9 cellular contexts compared by ENCODE assay signal in genomic region chr17:78125138-78125913, GRCh38. TPM values are rescaled to one million over a fixed set of nuclear protein-coding genes. Genes with fewer than 3 reads are reported as not detected.
DNase-seq lines count a peak whose midpoint lies in the region; ATAC-seq and TF ChIP-seq lines count a peak whose summit lies in the region.
"Had no signal": no experiment of that assay in that cellular context is flagged by ENCODE, and none has a peak within 500 bp of the region (broad histone marks: within the 10 kb centered on the region; RNA-seq: fewer than 3 reads in every experiment).

No MANE protein-coding gene starts in this region.

- H3K9me3 ChIP-seq in heart right ventricle (no peaks in the 10 kb centered on the region), breast epithelium (no peaks in the 10 kb centered on the region)
- H3K9me3 ChIP-seq: left lung had no signal

- H3K4me3 Mint-ChIP-seq in activated CD4-positive, alpha-beta T cell treated with anti-CD3 and anti-CD28 coated beads, Interleukin-2, amount 10 ng/mL, durations not matched to agents 7 days and 5 days: peak overlapping the region; percentile 88
- no peak overlapping the region for H3K4me3 Mint-ChIP-seq in WTC11

- CTCF ChIA-PET in activated CD4-positive, alpha-beta T cell treated with anti-CD3 and anti-CD28 coated beads, Interleukin-2, amount 10 ng/mL, durations not matched to agents 7 days and 5 days (lab: Charles Lee): interaction anchor here (0.6 to 10.2 kb wide), 6 partner anchors 11 to 1314 kb away, joined by 3 to 118 read pairs (median 4); no protein-coding TSS in a partner anchor
- CTCF ChIA-PET in WTC11 (lab: Charles Lee): interaction anchor here (1.4 to 1.6 kb wide), 2 partner anchors 11 to 12 kb away, joined by 3 to 4 read pairs; no protein-coding TSS in a partner anchor

- peaks cover 0 to 65% (median 35%) of the 10 kb centered on the region in 9 donors for H3K36me3 ChIP-seq in heart right ventricle
- H3K36me3 ChIP-seq in breast epithelium: peaks cover 3% of the 10 kb centered on the region

- H3K27ac ChIP-seq in heart right ventricle (peak overlapping the region; percentile 89 to 98 (median 96)), substantia nigra (ENCODE audit: low read depth, low read length, poor library complexity, severe bottlenecking) (peak overlapping the region; percentile 100), breast epithelium (peak overlapping the region in 1 of 2 donors; percentile 90)

- TF ChIP-seq CTCF in WTC11 (IDR thresholded peaks at IDR 0.05) (no peak), heart right ventricle (IDR thresholded peaks at IDR 0.05) (no peak), breast epithelium (IDR thresholded peaks at IDR 0.05) (no peak)

- ATAC-seq in WTC11: no peak
- ATAC-seq in heart right ventricle: peak in 3 of 8 donors; percentile 3 to 7 (median 7)
- no peak for ATAC-seq in HG02610 (IDR thresholded peaks at IDR 0.05; ENCODE audit: unreplicated experiment)
- no peak for ATAC-seq in GM21381 (IDR thresholded peaks at IDR 0.05; ENCODE audit: unreplicated experiment)
- ATAC-seq: left lung had no signal

- TF ChIP-seq POLR2A in breast epithelium (IDR thresholded peaks at IDR 0.05): no peak

- peak; percentile 52 for DNase-seq in activated CD4-positive, alpha-beta T cell treated with anti-CD3 and anti-CD28 coated beads, Interleukin-2, amount 10 ng/mL, durations not matched to agents 7 days and 5 days
- no peak for DNase-seq in activated CD4-positive, alpha-beta T cell treated with anti-CD3 and anti-CD28 coated beads, Interleukin-2, amount 50 U/mL, for 4 hours
- DNase-seq in WTC11 (ENCODE audit: low spot score) (no peak), heart right ventricle (peak in 1 of 2 donors; percentile 21), substantia nigra (lab: John Stamatoyannopoulos, UW) (no peak), breast epithelium (ENCODE audit: low spot score in 2 of 2) (no peak)

- no peaks in the 10 kb centered on the region for H3K9me3 Mint-ChIP-seq in activated CD4-positive, alpha-beta T cell treated with anti-CD3 and anti-CD28 coated beads, Interleukin-2, amount 10 ng/mL, durations not matched to agents 7 days and 5 days
- H3K9me3 Mint-ChIP-seq in WTC11: no peaks in the 10 kb centered on the region

- peak overlapping the region in 8 of 10 donors; percentile 12 to 97 (median 36) for H3K4me3 ChIP-seq in heart right ventricle
- no peak overlapping the region for H3K4me3 ChIP-seq in breast epithelium
- H3K4me3 ChIP-seq: left lung had no signal

- H3K27ac Mint-ChIP-seq in activated CD4-positive, alpha-beta T cell treated with anti-CD3 and anti-CD28 coated beads, Interleukin-2, amount 10 ng/mL, durations not matched to agents 7 days and 5 days: peak overlapping the region; percentile 46
- no peak overlapping the region for H3K27ac Mint-ChIP-seq in WTC11

- H3K4me1 ChIP-seq in heart right ventricle (peaks cover 31 to 87% (median 61%) of the 10 kb centered on the region in 9 donors), breast epithelium (no peaks in the 10 kb centered on the region)

- POLR2A ChIA-PET in activated CD4-positive, alpha-beta T cell treated with anti-CD3 and anti-CD28 coated beads, Interleukin-2, amount 10 ng/mL, durations not matched to agents 7 days and 5 days (lab: Charles Lee): interaction anchor here (0.5 to 1.0 kb wide), 4 partner anchors 10 to 133 kb away, joined by 3 to 4 read pairs (median 4); no protein-coding TSS in a partner anchor
- POLR2A ChIA-PET in WTC11 (lab: Charles Lee): no interaction called here

- H3K36me3 Mint-ChIP-seq in activated CD4-positive, alpha-beta T cell treated with anti-CD3 and anti-CD28 coated beads, Interleukin-2, amount 10 ng/mL, durations not matched to agents 7 days and 5 days (ENCODE audit: low read depth): peaks cover 57% of the 10 kb centered on the region
- peaks cover 14% of the 10 kb centered on the region for H3K36me3 Mint-ChIP-seq in WTC11

- intact Hi-C loops in heart right ventricle (cut with DNase I): loop anchor here in 5 of 10 donors (5.0 kb wide), 3 partner anchors 47 to 122 kb away; no protein-coding TSS in a partner anchor
- intact Hi-C loops in breast epithelium (cut with DNase I; ENCODE audit: low total_unique reads): no loop called here

- no peaks in the 10 kb centered on the region for H3K27me3 Mint-ChIP-seq in activated CD4-positive, alpha-beta T cell treated with anti-CD3 and anti-CD28 coated beads, Interleukin-2, amount 10 ng/mL, durations not matched to agents 7 days and 5 days
- no peaks in the 10 kb centered on the region for H3K27me3 Mint-ChIP-seq in WTC11 (ENCODE audit: low read depth)

- WGBS in heart right ventricle, 2 donors: 51 to 63% methylated on average over 38 to 39 of the region's 39 CpGs

- H3K27me3 ChIP-seq in heart right ventricle: no peaks in the 10 kb centered on the region
- H3K27me3 ChIP-seq in breast epithelium: no peaks in the 10 kb centered on the region
- H3K27me3 ChIP-seq: left lung had no signal

- peaks cover 70% of the 10 kb centered on the region for H3K4me1 Mint-ChIP-seq in activated CD4-positive, alpha-beta T cell treated with anti-CD3 and anti-CD28 coated beads, Interleukin-2, amount 10 ng/mL, durations not matched to agents 7 days and 5 days
- H3K4me1 Mint-ChIP-seq in WTC11: peaks cover 17% of the 10 kb centered on the region

TF ChIP-seq in WTC11, 78 proteins besides CTCF, POLR2A, EP300 and RAD21:
- no peak for TF ChIP-seq SMAD3 (CRISPR knock-in tag; IDR thresholded peaks at IDR 0.05; ENCODE audit: borderline replicate concordance)
- no peak for TF ChIP-seq MXD4 (CRISPR knock-in tag; IDR thresholded peaks at IDR 0.05; ENCODE audit: borderline replicate concordance)
- TF ChIP-seq GRHL2 (CRISPR knock-in tag; IDR thresholded peaks at IDR 0.05; ENCODE audit: insufficient replicate concordance, severe bottlenecking): no peak
- TF ChIP-seq E2F4 (CRISPR knock-in tag; IDR thresholded peaks at IDR 0.05; ENCODE audit: borderline replicate concordance, low read depth): 0 out of 2 replicates have a peak, but pooled peaks have one; percentile 32

RNA-seq across cellular contexts. Expression of gene TMC6, which starts 3.2 kb away (rescaled TPM):
- 100 to 1,000 TPM; 414 to 438 TPM for total RNA-seq in activated CD4-positive, alpha-beta T cell treated with anti-CD3 and anti-CD28 coated beads, Interleukin-2, amount 10 ng/mL, durations not matched to agents 7 days and 5 days
- total RNA-seq in WTC11 (2021): 90.9 to 120 TPM (median 93.2 TPM) in 3 replicates
- 100 to 1,000 TPM in 1 of 10 donors, 10 to 100 TPM in 9; 42.3 to 109 (median 69.1) TPM for total RNA-seq in heart right ventricle
- 10 to 100 TPM; 22.8 to 86.0 TPM for polyA plus RNA-seq in heart right ventricle
- 10 to 100 TPM; 18.6 to 45.9 (median 28.4) TPM for total RNA-seq in breast epithelium

RNA-seq across cellular contexts. Expression of gene TMC8, which starts 5.2 kb away (rescaled TPM):
- total RNA-seq in activated CD4-positive, alpha-beta T cell treated with anti-CD3 and anti-CD28 coated beads, Interleukin-2, amount 10 ng/mL, durations not matched to agents 7 days and 5 days: 100 to 1,000 TPM; 331 to 364 TPM
- total RNA-seq in WTC11 (2021) (2.9 to 3.7 TPM (median 3.1 TPM) in 3 replicates), heart right ventricle (10 to 100 TPM in 1 of 10 donors, 1 to 10 TPM in 8, under 1 TPM in 1; 0.85 to 11.2 (median 2.1) TPM), breast epithelium (1 to 10 TPM; 4.2 to 9.9 (median 8.8) TPM)
- 1 to 10 TPM in 1 of 2 donors, under 1 TPM in 1; 0.96 to 3.7 TPM for polyA plus RNA-seq in heart right ventricle

RNA-seq across cellular contexts. Expression of gene C17orf99, which starts 20.9 kb away (rescaled TPM):
- total RNA-seq in activated CD4-positive, alpha-beta T cell treated with anti-CD3 and anti-CD28 coated beads, Interleukin-2, amount 10 ng/mL, durations not matched to agents 7 days and 5 days: not detected
- total RNA-seq in WTC11 (2021) (not detected in 3 replicates), heart right ventricle (under 1 TPM in 1 of 10 donors, not detected in 9; 0.11 TPM), breast epithelium (not detected)
- polyA plus RNA-seq in heart right ventricle: not detected
- total RNA-seq: left lung had no signal

RNA-seq across cellular contexts. Expression of gene SYNGR2, which starts 43.1 kb away (rescaled TPM):
- total RNA-seq in activated CD4-positive, alpha-beta T cell treated with anti-CD3 and anti-CD28 coated beads, Interleukin-2, amount 10 ng/mL, durations not matched to agents 7 days and 5 days: 10 to 100 TPM; 49.7 to 57.6 TPM
- total RNA-seq in WTC11 (2021) (47.7 to 50.3 TPM (median 50.2 TPM) in 3 replicates), heart right ventricle (100 to 1,000 TPM; 102 to 184 (median 116) TPM), breast epithelium (10 to 100 TPM; 37.8 to 69.5 (median 64.2) TPM)
- polyA plus RNA-seq in heart right ventricle: 100 to 1,000 TPM in 1 of 2 donors, 10 to 100 TPM in 1; 92.8 to 200 TPM

Comparison
In these comparisons a context has a peak if more than half of its experiments do, and no peak if none do; other contexts are left out.
1. H3K4me3 ChIP-seq: peak in heart right ventricle (8 of 10); none in breast epithelium (0 of 3).
2. RNA of gene TMC8, which starts 5.2 kb away (total RNA-seq): 331 to 364 TPM in activated CD4-positive, alpha-beta T cell treated with anti-CD3 and anti-CD28 coated beads, Interleukin-2, amount 10 ng/mL, durations not matched to agents 7 days and 5 days; 4.2 to 9.9 TPM in breast epithelium, 2.9 to 3.7 TPM in WTC11 and 0.85 to 11.2 TPM in heart right ventricle; every median in the first group is over 10 times any median in the second.